In genomic region chr6:156685823-156686428, GRCh38 we compare ENCODE assay signal across 8 cellular contexts.
DNase-seq lines count a peak whose midpoint lies in the region; ATAC-seq and TF ChIP-seq lines count a peak whose summit lies in the region.

No MANE protein-coding gene starts in this region.

- peak overlapping the region; percentile 100 for H3K27ac ChIP-seq in naive thymus-derived CD4-positive, alpha-beta T cell (ENCODE audit: low read depth, low read length)

- POLR2A ChIA-PET in BJ (lab: Charles Lee), result no interaction called here
- POLR2A ChIA-PET in naive thymus-derived CD4-positive, alpha-beta T cell (lab: Charles Lee), result interaction anchor here (0.9 to 7.6 kb wide), 10 partner anchors 10 to 1371 kb away, joined by 3 to 122 read pairs (median 4); partner anchors contain the start of gene ARID1B

- CTCF ChIA-PET in BJ (lab: Yijun Ruan, JAX), result interaction anchor here (0.6 to 1.1 kb wide), 3 partner anchors 8 to 360 kb away, joined by 3 to 5 read pairs (median 3); no protein-coding TSS in a partner anchor
- CTCF ChIA-PET in naive thymus-derived CD4-positive, alpha-beta T cell (lab: Charles Lee), result interaction anchor here (0.6 to 1.2 kb wide), 6 partner anchors 30 to 335 kb away, joined by 3 to 5 read pairs (median 3); no protein-coding TSS in a partner anchor

- peaks cover 4 to 17% of the 10 kb centered on the region in 2 donors for H3K4me1 ChIP-seq in naive thymus-derived CD4-positive, alpha-beta T cell (ENCODE audit: control insufficient read depth in 2 of 2, insufficient read depth in 2 of 2, low read length in 2 of 2)

- peaks cover 20 to 44% (median 31%) of the 10 kb centered on the region in 3 donors for H3K4me1 Mint-ChIP-seq in IgD-negative memory B cell
- peaks cover 15% of the 10 kb centered on the region for H3K4me1 Mint-ChIP-seq in central memory CD8-positive, alpha-beta T cell
- peaks cover 10 to 28% (median 20%) of the 10 kb centered on the region in 7 donors for H3K4me1 Mint-ChIP-seq in naive thymus-derived CD4-positive, alpha-beta T cell

- H3K27me3 ChIP-seq in BJ (ENCODE audit: control insufficient read depth, insufficient read depth, low read length), result no peaks in the 10 kb centered on the region; the same call in 1 of the 2 replicates
- no peaks in the 10 kb centered on the region for H3K27me3 ChIP-seq in naive thymus-derived CD4-positive, alpha-beta T cell (ENCODE audit: control insufficient read depth in 2 of 2, insufficient read depth in 2 of 2, low read length in 2 of 2)

- no peaks in the 10 kb centered on the region for H3K27me3 Mint-ChIP-seq in IgD-negative memory B cell
- peaks cover 10% of the 10 kb centered on the region for H3K27me3 Mint-ChIP-seq in central memory CD8-positive, alpha-beta T cell
- peaks cover 0 to 27% (median 0%) of the 10 kb centered on the region in 5 donors for H3K27me3 Mint-ChIP-seq in naive thymus-derived CD4-positive, alpha-beta T cell

- peak overlapping the region; percentile 79 to 97 (median 96) for H3K27ac Mint-ChIP-seq in IgD-negative memory B cell
- H3K27ac Mint-ChIP-seq in central memory CD8-positive, alpha-beta T cell (ENCODE audit: low read depth), result peak overlapping the region; percentile 85
- H3K27ac Mint-ChIP-seq in naive thymus-derived CD4-positive, alpha-beta T cell, result peak overlapping the region; percentile 87 to 99 (median 95)

- DNase-seq in BJ (ENCODE audit: low read depth) (no peak), pons (ENCODE audit: low spot score) (no peak), D341Med (ENCODE audit: low spot score) (no peak)
- no peak for DNase-seq in central memory CD8-positive, alpha-beta T cell (ENCODE audit: low spot score in 2 of 2)
- DNase-seq in naive thymus-derived CD4-positive, alpha-beta T cell, result no peak
- DNase-seq in activated CD4-positive, CD25-positive, alpha-beta regulatory T cell treated with anti-CD3 and anti-CD28 coated beads, Interleukin-2, amount 50 U/mL, for 72 hours, result no peak

- no peaks in the 10 kb centered on the region for H3K9me3 Mint-ChIP-seq in IgD-negative memory B cell
- no peaks in the 10 kb centered on the region for H3K9me3 Mint-ChIP-seq in central memory CD8-positive, alpha-beta T cell
- no peaks in the 10 kb centered on the region for H3K9me3 Mint-ChIP-seq in naive thymus-derived CD4-positive, alpha-beta T cell

- H3K4me3 Mint-ChIP-seq in IgD-negative memory B cell, result peak overlapping the region; percentile 89 to 97 (median 94)
- peak overlapping the region; percentile 80 for H3K4me3 Mint-ChIP-seq in central memory CD8-positive, alpha-beta T cell
- H3K4me3 Mint-ChIP-seq in naive thymus-derived CD4-positive, alpha-beta T cell, result peak overlapping the region; percentile 81 to 96 (median 90)

- ATAC-seq in central memory CD8-positive, alpha-beta T cell (replicated peaks; ENCODE audit: extremely low read depth, poor library complexity, severe bottlenecking), result no peak
- ATAC-seq in naive thymus-derived CD4-positive, alpha-beta T cell, result no peak
- ATAC-seq in HG03108 (IDR thresholded peaks at IDR 0.05; ENCODE audit: unreplicated experiment), result no peak

- TF ChIP-seq CTCF in BJ (IDR thresholded peaks at IDR 0.05; ENCODE audit: insufficient read depth, low read depth, low read length), result no peak

- H3K4me3 ChIP-seq in BJ (ENCODE audit: low read depth, low read length), result peak overlapping the region; percentile 76
- peak overlapping the region; percentile 89 for H3K4me3 ChIP-seq in naive thymus-derived CD4-positive, alpha-beta T cell (ENCODE audit: low read length)

- H3K9me3 ChIP-seq in naive thymus-derived CD4-positive, alpha-beta T cell (ENCODE audit: control insufficient read depth in 2 of 3, low read length in 3 of 3), result no peaks in the 10 kb centered on the region

- no peaks in the 10 kb centered on the region for H3K36me3 Mint-ChIP-seq in IgD-negative memory B cell
- H3K36me3 Mint-ChIP-seq in central memory CD8-positive, alpha-beta T cell (ENCODE audit: insufficient read depth), result peaks cover 10% of the 10 kb centered on the region
- no peaks in the 10 kb centered on the region for H3K36me3 Mint-ChIP-seq in naive thymus-derived CD4-positive, alpha-beta T cell

- H3K36me3 ChIP-seq in BJ (ENCODE audit: control insufficient read depth, insufficient read depth, low read length), result no peaks in the 10 kb centered on the region
- no peaks in the 10 kb centered on the region for H3K36me3 ChIP-seq in naive thymus-derived CD4-positive, alpha-beta T cell (ENCODE audit: control insufficient read depth in 2 of 3, insufficient read depth in 3 of 3, low read length in 3 of 3)

- intact Hi-C loops in naive thymus-derived CD4-positive, alpha-beta T cell (cut with micrococcal nuclease), result loop anchor here (1.0 to 10.0 kb wide), 18 partner anchors 34 to 1953 kb away; partner anchors contain the start of genes TFB1M (in 2 of the 2), SCAF8 (in 1 of the 2) and TMEM242 (in 1 of the 2)
